In the genomic region with DNA sequence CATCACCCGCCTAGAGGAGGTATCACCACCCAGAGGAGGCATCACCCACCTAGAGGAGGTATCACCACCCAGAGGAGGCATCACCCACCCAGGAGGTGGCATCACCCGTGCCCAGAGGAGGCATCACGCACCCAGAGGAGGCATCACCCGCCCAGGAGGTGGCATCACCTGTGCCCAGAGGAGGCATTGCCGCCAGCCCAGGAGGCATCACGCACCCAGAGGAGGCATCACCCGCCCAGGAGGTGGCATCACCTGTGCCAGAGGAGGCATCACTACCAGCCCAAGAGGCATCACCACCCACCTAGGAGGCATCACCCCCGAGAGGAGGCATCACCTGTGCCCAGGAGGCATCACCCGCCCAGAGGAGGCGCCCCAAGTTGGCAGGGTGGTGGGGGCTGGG, we compare ENCODE assay signal across 9 cellular contexts. TPM values are rescaled to one million over a fixed set of nuclear protein-coding genes. Genes with fewer than 3 reads are reported as not detected.
DNase-seq lines count a peak whose midpoint lies in the region; ATAC-seq and TF ChIP-seq lines count a peak whose summit lies in the region.
"Had no signal": no experiment of that assay in that cellular context is flagged by ENCODE, and none has a peak within 500 bp of the region (broad histone marks: within the 10 kb centered on the region; RNA-seq: fewer than 3 reads in every experiment).

No MANE protein-coding gene starts in this region.

- intact Hi-C loops in activated T-helper 1 cell treated with anti-CD3 and anti-CD28 coated beads, Interleukin-12 subunit alpha, Interleukin-12 subunit beta, Interleukin-2, Interleukin-4 antibody, amounts not matched to agents 30 ng/mL and 10 ng/mL and 1 ng/mL, durations not matched to agents 14 hours and 24 hours and 36 hours (cut with micrococcal nuclease), result no loop called here
- intact Hi-C loops in spleen (cut with DNase I; ENCODE audit: low total_unique reads), result no loop called here

- peaks cover 33% of the 10 kb centered on the region for H3K4me1 Mint-ChIP-seq in activated T-helper 1 cell treated with anti-CD3 and anti-CD28 coated beads, Interleukin-12 subunit alpha, Interleukin-12 subunit beta, Interleukin-2, Interleukin-4 antibody, amounts not matched to agents 30 ng/mL and 10 ng/mL and 1 ng/mL, durations not matched to agents 14 hours and 24 hours and 36 hours (ENCODE audit: low read depth)
- peaks cover 5% of the 10 kb centered on the region for H3K4me1 Mint-ChIP-seq in glutamatergic neuron (ENCODE audit: low read depth, unreplicated experiment)

- peaks cover 55 to 90% (median 81%) of the 10 kb centered on the region in 6 donors for H3K4me1 ChIP-seq in spleen

- peak overlapping the region; percentile 94 for H3K4me3 Mint-ChIP-seq in activated T-helper 1 cell treated with anti-CD3 and anti-CD28 coated beads, Interleukin-12 subunit alpha, Interleukin-12 subunit beta, Interleukin-2, Interleukin-4 antibody, amounts not matched to agents 30 ng/mL and 10 ng/mL and 1 ng/mL, durations not matched to agents 14 hours and 24 hours and 36 hours
- peak overlapping the region; percentile 77 for H3K4me3 Mint-ChIP-seq in glutamatergic neuron (ENCODE audit: unreplicated experiment)

- H3K4me3 ChIP-seq in HFF-Myc (replicated peaks; ENCODE audit: low read depth, low read length), result peak overlapping the region; percentile 83; the same call in 1 of the 2 replicates
- peak overlapping the region in 4 of 8 donors; percentile 70 to 95 (median 90) for H3K4me3 ChIP-seq in spleen

- H3K9me3 Mint-ChIP-seq in activated T-helper 1 cell treated with anti-CD3 and anti-CD28 coated beads, Interleukin-12 subunit alpha, Interleukin-12 subunit beta, Interleukin-2, Interleukin-4 antibody, amounts not matched to agents 30 ng/mL and 10 ng/mL and 1 ng/mL, durations not matched to agents 14 hours and 24 hours and 36 hours, result no peaks in the 10 kb centered on the region
- peaks cover 6% of the 10 kb centered on the region for H3K9me3 Mint-ChIP-seq in glutamatergic neuron (ENCODE audit: unreplicated experiment)

- H3K27ac ChIP-seq in spleen, result peak overlapping the region in 6 of 8 donors; percentile 97 to 100 (median 99)

- WGBS in spleen, 5 donors, result 76 to 87% (median 85%) methylated on average over 4 to 10 of the region's 10 CpGs

- no peak overlapping the region for H3K27ac Mint-ChIP-seq in activated T-helper 1 cell treated with anti-CD3 and anti-CD28 coated beads, Interleukin-12 subunit alpha, Interleukin-12 subunit beta, Interleukin-2, Interleukin-4 antibody, amounts not matched to agents 30 ng/mL and 10 ng/mL and 1 ng/mL, durations not matched to agents 14 hours and 24 hours and 36 hours
- H3K27ac Mint-ChIP-seq in glutamatergic neuron (ENCODE audit: unreplicated experiment), result no peak overlapping the region

- no peak for ATAC-seq in HG02973 (IDR thresholded peaks at IDR 0.05; ENCODE audit: unreplicated experiment)
- ATAC-seq in HG02852 (IDR thresholded peaks at IDR 0.05; ENCODE audit: unreplicated experiment), result no peak

- no peak for TF ChIP-seq POLR2A in spleen (IDR thresholded peaks at IDR 0.05)

- no peaks in the 10 kb centered on the region for H3K27me3 ChIP-seq in spleen (replicated peaks in 1 of 7)

- H3K27me3 Mint-ChIP-seq in activated T-helper 1 cell treated with anti-CD3 and anti-CD28 coated beads, Interleukin-12 subunit alpha, Interleukin-12 subunit beta, Interleukin-2, Interleukin-4 antibody, amounts not matched to agents 30 ng/mL and 10 ng/mL and 1 ng/mL, durations not matched to agents 14 hours and 24 hours and 36 hours (ENCODE audit: insufficient read depth), result no peaks in the 10 kb centered on the region
- peaks cover 3% of the 10 kb centered on the region for H3K27me3 Mint-ChIP-seq in glutamatergic neuron (ENCODE audit: unreplicated experiment)

- H3K36me3 ChIP-seq in spleen, result peaks cover 0 to 36% (median 8%) of the 10 kb centered on the region in 6 donors

- H3K9me3 ChIP-seq in spleen, result no peaks in the 10 kb centered on the region

- peaks cover 31% of the 10 kb centered on the region for H3K36me3 Mint-ChIP-seq in activated T-helper 1 cell treated with anti-CD3 and anti-CD28 coated beads, Interleukin-12 subunit alpha, Interleukin-12 subunit beta, Interleukin-2, Interleukin-4 antibody, amounts not matched to agents 30 ng/mL and 10 ng/mL and 1 ng/mL, durations not matched to agents 14 hours and 24 hours and 36 hours (ENCODE audit: low read depth)
- no peaks in the 10 kb centered on the region for H3K36me3 Mint-ChIP-seq in glutamatergic neuron (ENCODE audit: unreplicated experiment)

- DNase-seq in HFF-Myc (ENCODE audit: extremely low read depth, low read depth), result no peak
- DNase-seq in activated T-helper 1 cell treated with anti-CD3 and anti-CD28 coated beads, Interleukin-12 subunit alpha, Interleukin-12 subunit beta, Interleukin-2, Interleukin-4 antibody, amounts not matched to agents 30 ng/mL and 10 ng/mL and 1 ng/mL, durations not matched to agents 14 hours and 24 hours and 36 hours (ENCODE audit: low spot score), result no peak
- DNase-seq in glutamatergic neuron, result no peak
- DNase-seq in spleen, result no peak
- no peak for DNase-seq in NCI-H146 treated with DMSO at 0.1 percent for 48 hours (lab: John Stamatoyannopoulos, UW; ENCODE audit: unreplicated experiment)
- DNase-seq: GF-D8, SHP77 had no signal

- TF ChIP-seq CTCF in HFF-Myc (IDR thresholded peaks at IDR 0.05; ENCODE audit: low read depth, low read length, missing control alignments) (no peak), glutamatergic neuron (IDR thresholded peaks at IDR 0.05; ENCODE audit: partially characterized antibody, unreplicated experiment) (no peak), spleen (IDR thresholded peaks at IDR 0.05 in 8 of 11, conservative IDR thresholded peaks at IDR 0.05 in 3 of 11) (no peak)

RNA-seq across cellular contexts. Expression of gene NOTCH1, which starts 2.6 kb away (rescaled TPM):
- 115 and 121 TPM in 2 replicates for total RNA-seq in activated T-helper 1 cell treated with anti-CD3 and anti-CD28 coated beads, Interleukin-12 subunit alpha, Interleukin-12 subunit beta, Interleukin-2, Interleukin-4 antibody, amounts not matched to agents 30 ng/mL and 10 ng/mL and 1 ng/mL, durations not matched to agents 14 hours and 24 hours and 36 hours
- total RNA-seq in glutamatergic neuron (ENCODE audit: unreplicated experiment) (64.2 TPM), spleen (100 to 1,000 TPM in 4 of 7 donors, 10 to 100 TPM in 3; 88.6 to 140 (median 117) TPM)
- 10 to 100 TPM in 1 of 3 donors, 1 to 10 TPM in 2; 4.9 to 27.2 (median 8.3) TPM for polyA plus RNA-seq in spleen
